Comparison of ENCODE assay signal across 8 cellular contexts in the genomic region with DNA sequence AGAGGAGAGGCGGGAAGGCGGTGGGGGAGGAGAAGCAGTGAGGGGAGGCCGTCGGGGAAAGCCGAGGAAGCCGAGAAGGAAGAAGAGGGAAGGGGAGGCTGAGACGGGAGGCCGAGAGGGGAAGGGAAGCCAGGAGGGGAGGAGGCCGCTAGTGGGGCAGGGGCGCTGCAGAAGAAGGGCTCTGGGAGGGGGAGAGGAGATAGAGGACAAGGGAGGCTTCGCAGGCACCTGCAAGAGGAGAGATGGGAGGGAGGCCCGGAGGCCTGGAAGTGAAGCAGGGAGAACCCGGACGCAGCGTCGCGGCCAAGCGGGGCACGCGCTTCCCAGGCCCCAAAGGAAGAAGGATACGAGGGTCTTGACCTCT. TPM values are rescaled to one million over a fixed set of nuclear protein-coding genes. Genes with fewer than 3 reads are reported as not detected.
DNase-seq lines count a peak whose midpoint lies in the region; ATAC-seq and TF ChIP-seq lines count a peak whose summit lies in the region.

No MANE protein-coding gene starts in this region.

- H3K4me3 Mint-ChIP-seq in activated B cell treated with CpG ODN at 0.5 μM for 24 hours = peak overlapping the region; percentile 88

- TF ChIP-seq CTCF in GM10266 (IDR thresholded peaks at IDR 0.05; ENCODE audit: control insufficient read depth, insufficient read depth, low read depth, missing control alignments) (no peak), activated B cell treated with CpG ODN at 0.5 μM for 24 hours (IDR thresholded peaks at IDR 0.05) (no peak), retinal pigment epithelial cell (conservative IDR thresholded peaks at IDR 0.05; ENCODE audit: low read depth, low read length) (no peak)

- H3K9me3 Mint-ChIP-seq in activated B cell treated with CpG ODN at 0.5 μM for 24 hours = no peaks in the 10 kb centered on the region

- peak overlapping the region; percentile 69 for H3K4me3 ChIP-seq in retinal pigment epithelial cell (ENCODE audit: low read length)

- ATAC-seq in HG02970 (IDR thresholded peaks at IDR 0.05; ENCODE audit: low FRiP score, unreplicated experiment) (peak; percentile 1), activated B cell treated with CpG ODN at 0.5 μM for 24 hours (ENCODE audit: low read depth) (no peak)

- intact Hi-C loops in activated B cell treated with CpG ODN at 0.5 μM for 24 hours (cut with micrococcal nuclease) = loop anchor here (1.0 to 10.0 kb wide), 5 partner anchors 17 to 297 kb away; partner anchors contain the start of genes ARSG, KPNA2 and SLC16A6

- H3K27ac Mint-ChIP-seq in activated B cell treated with CpG ODN at 0.5 μM for 24 hours = peak overlapping the region; percentile 82

- H3K36me3 Mint-ChIP-seq in activated B cell treated with CpG ODN at 0.5 μM for 24 hours (ENCODE audit: low read depth) = peaks cover 5% of the 10 kb centered on the region

- CTCF ChIA-PET in activated B cell treated with CpG ODN at 0.5 μM for 24 hours (lab: Charles Lee) = no interaction called here

- peaks cover 18% of the 10 kb centered on the region for H3K27me3 Mint-ChIP-seq in activated B cell treated with CpG ODN at 0.5 μM for 24 hours

- peaks cover 34% of the 10 kb centered on the region for H3K4me1 Mint-ChIP-seq in activated B cell treated with CpG ODN at 0.5 μM for 24 hours

- POLR2A ChIA-PET in activated B cell treated with CpG ODN at 0.5 μM for 24 hours (lab: Charles Lee) = interaction anchor here (1.3 to 3.3 kb wide), 5 partner anchors 10 to 297 kb away, joined by 4 to 19 read pairs (median 7); partner anchors contain the start of genes ARSG and SLC16A6

- DNase-seq in GM10266 (ENCODE audit: extremely low spot score) (peak; percentile 67), activated B cell treated with CpG ODN at 0.5 μM for 24 hours (no peak), globus pallidus (ENCODE audit: low spot score) (peak; percentile 35), retinal pigment epithelial cell (ENCODE audit: low read depth) (no peak), SIG-M5 treated with dmso at 0.1 percent for 504 hours (lab: John Stamatoyannopoulos, UW; ENCODE audit: unreplicated experiment) (no peak)
- DNase-seq in stimulated activated CD4-positive, alpha-beta T cell treated with anti-CD3 and anti-CD28 coated beads, Interleukin-2, amount 100 ng/mL, for 24 hours = no peak
- no peak for DNase-seq in activated CD8-positive, alpha-beta memory T cell treated with anti-CD3 and anti-CD28 coated beads, Interleukin-2, amount 50 U/mL, for 48 hours

RNA-seq across cellular contexts. Expression of gene C17orf58, which starts 2.3 kb away (rescaled TPM):
- 3.5 and 4.3 TPM in 2 replicates for total RNA-seq in activated B cell treated with CpG ODN at 0.5 μM for 24 hours

RNA-seq across cellular contexts. Expression of gene KPNA2, which starts 41.6 kb away (rescaled TPM):
- total RNA-seq in activated B cell treated with CpG ODN at 0.5 μM for 24 hours = 49.5 and 49.9 TPM in 2 replicates

Comparison
In these comparisons a context has a peak if more than half of its experiments do, and no peak if none do; other contexts are left out.
1. DNase-seq: peak in GM10266 (single experiment) and globus pallidus (single experiment); none in activated B cell treated with CpG ODN at 0.5 μM for 24 hours (single experiment), retinal pigment epithelial cell (single experiment), SIG-M5 treated with dmso at 0.1 percent for 504 hours (single experiment), stimulated activated CD4-positive, alpha-beta T cell treated with anti-CD3 and anti-CD28 coated beads, Interleukin-2, amount 100 ng/mL, for 24 hours (0 of 2) and activated CD8-positive, alpha-beta memory T cell treated with anti-CD3 and anti-CD28 coated beads, Interleukin-2, amount 50 U/mL, for 48 hours (single experiment).